ENCODE assay signal across 11 cellular contexts in genomic region chr1:31587328-31587699, GRCh38. TPM values are rescaled to one million over a fixed set of nuclear protein-coding genes. Genes with fewer than 3 reads are reported as not detected.
A peak's percentile ranks its signal among the peaks of the same experiment; 100 is the strongest.
DNase-seq lines count a peak whose midpoint lies in the region; ATAC-seq and TF ChIP-seq lines count a peak whose summit lies in the region.
"Not testable (repeated sequence)": the region's sequence is repeated elsewhere in the genome, so short reads cannot be mapped to it uniquely, and the experiment has no call there.
"Had no signal": no experiment of that assay in that cellular context is flagged by ENCODE, and none has a peak within 500 bp of the region (broad histone marks: within the 10 kb centered on the region; RNA-seq: fewer than 3 reads in every experiment).

No MANE protein-coding gene starts in this region.

- H3K9ac ChIP-seq in HCT116 (ENCODE audit: low read length), result peak overlapping the region; percentile 67
- H3K9ac ChIP-seq in endodermal cell (ENCODE audit: extremely low read depth, low read length, poor library complexity, severe bottlenecking); rectal smooth muscle tissue (ENCODE audit: low read length): not testable (repeated sequence)

- TF ChIP-seq CTCF in HCT116 (IDR thresholded peaks at IDR 0.05 in 2 of 3, conservative IDR thresholded peaks at IDR 0.05 in 1 of 3; ENCODE audit: borderline replicate concordance in 1 of 3, insufficient read depth in 1 of 3, low read depth in 2 of 3, low read length in 2 of 3); endodermal cell (conservative IDR thresholded peaks at IDR 0.05); left ventricle myocardium inferior (IDR thresholded peaks at IDR 0.05; ENCODE audit: borderline replicate concordance); thoracic aorta (IDR thresholded peaks at IDR 0.05): not testable (repeated sequence)

- CTCF ChIA-PET in HCT116 (lab: Charles Lee), result interaction anchor here (1.1 to 1.4 kb wide), 4 partner anchors 11 to 38 kb away, joined by 4 to 8 read pairs (median 6); partner anchors contain the start of gene TINAGL1
- CTCF ChIA-PET in activated CD4-positive, alpha-beta memory T cell treated with anti-CD3 and anti-CD28 coated beads, Interleukin-2, amount 10 ng/mL, durations not matched to agents 7 days and 5 days (lab: Charles Lee), result interaction anchor here (1.0 to 1.1 kb wide), 4 partner anchors 8 to 202 kb away, joined by 3 to 4 read pairs (median 3); no protein-coding TSS in a partner anchor

- DNase-seq in HCT116 (ENCODE audit: low read depth, low spot score); endodermal cell; left ventricle myocardium inferior; thoracic aorta (ENCODE audit: low spot score); aorta: not testable (repeated sequence)
- DNase-seq in activated CD4-positive, alpha-beta memory T cell treated with anti-CD3 and anti-CD28 coated beads, Interleukin-2, amount 10 ng/mL, durations not matched to agents 7 days and 5 days, result peak; percentile 4
- DNase-seq in mesenteric fat pad (ENCODE audit: low spot score), result peak; percentile 35

- H3K36me3 Mint-ChIP-seq in activated CD4-positive, alpha-beta memory T cell treated with anti-CD3 and anti-CD28 coated beads, Interleukin-2, amount 10 ng/mL, durations not matched to agents 7 days and 5 days (ENCODE audit: low read depth); endodermal cell (ENCODE audit: low read depth): not testable (repeated sequence)

- WGBS in endodermal cell (ENCODE audit: insufficient coverage in 1 of 2, insufficient read length in 1 of 2), 2 experiments, result 98 to 100% methylated on average over 3 to 5 of the region's 5 CpGs
- 27 to 48% methylated on average over 5 of the region's 5 CpGs for WGBS in aorta, 2 donors

- not testable (repeated sequence) for ATAC-seq in HCT116; thoracic aorta (ENCODE audit: insufficient number of reproducible peaks, low FRiP score, low read depth); aorta (ENCODE audit: low FRiP score)

- H3K9me2 ChIP-seq in HCT116 (ENCODE audit: insufficient read depth), result not testable (repeated sequence)

- H3K36me3 ChIP-seq in HCT116 (ENCODE audit: control insufficient read depth in 1 of 2, insufficient read depth in 2 of 2, low read length in 2 of 2), result peaks cover 0 to 22% of the 10 kb centered on the region in 2 experiments; a peak in 1 of 4 replicates
- not testable (repeated sequence) for H3K36me3 ChIP-seq in endodermal cell (ENCODE audit: control insufficient read depth, insufficient read depth, low read length); rectal smooth muscle tissue (ENCODE audit: control insufficient read depth, insufficient read depth, low read length)
- H3K36me3 ChIP-seq in left ventricle myocardium inferior, result peaks cover 46% of the 10 kb centered on the region
- H3K36me3 ChIP-seq in thoracic aorta, result peaks cover 36% of the 10 kb centered on the region
- H3K36me3 ChIP-seq in aorta (ENCODE audit: control insufficient read depth in 1 of 2, insufficient read depth in 2 of 2, low read length in 1 of 2), result peaks cover 0 to 12% of the 10 kb centered on the region in 2 donors

- not testable (repeated sequence) for H3K9me3 ChIP-seq in HCT116 (ENCODE audit: control insufficient read depth in 1 of 2, insufficient read depth in 1 of 2, low read depth in 1 of 2, low read length in 2 of 2); endodermal cell (ENCODE audit: control insufficient read depth, low read length); left ventricle myocardium inferior (replicated peaks); thoracic aorta; aorta (ENCODE audit: control insufficient read depth, low read length)

- not testable (repeated sequence) for H2AFZ ChIP-seq in HCT116 (ENCODE audit: low read depth, low read length, poor library complexity, severe bottlenecking)

- not testable (repeated sequence) for H4K20me1 ChIP-seq in HCT116 (ENCODE audit: insufficient read depth)

- TF ChIP-seq POLR2A in HCT116 (IDR thresholded peaks at IDR 0.05; ENCODE audit: borderline replicate concordance, extremely low read depth, insufficient read depth, insufficient read length), result not testable (repeated sequence)

- RAD21 ChIA-PET in HCT116 (lab: Charles Lee; ENCODE audit: low non-redundant PET in 1 of 2, low total read pairs in 2 of 2, uncharacterized antibody in 2 of 2, unreplicated experiment in 2 of 2), result not testable (repeated sequence)

- H3K4me3 Mint-ChIP-seq in activated CD4-positive, alpha-beta memory T cell treated with anti-CD3 and anti-CD28 coated beads, Interleukin-2, amount 10 ng/mL, durations not matched to agents 7 days and 5 days; endodermal cell: not testable (repeated sequence)

- not testable (repeated sequence) for H3K4me3 ChIP-seq in HCT116 (replicated peaks in 1 of 2; ENCODE audit: low read depth in 1 of 2, low read length in 2 of 2); endodermal cell (ENCODE audit: low read length); rectal smooth muscle tissue (ENCODE audit: low read length); aorta (ENCODE audit: low read length in 2 of 2)
- H3K4me3 ChIP-seq in left ventricle myocardium inferior (peak overlapping the region; percentile 57), thoracic aorta (peak overlapping the region; percentile 12)

- H3K4me1 ChIP-seq in HCT116 (ENCODE audit: control insufficient read depth in 1 of 2, insufficient read depth in 2 of 2, low read length in 2 of 2) (peaks cover 60 to 74% of the 10 kb centered on the region in 2 experiments), left ventricle myocardium inferior (peaks cover 85% of the 10 kb centered on the region), rectal smooth muscle tissue (ENCODE audit: control insufficient read depth, insufficient read depth, low read length) (peaks cover 39% of the 10 kb centered on the region), thoracic aorta (ENCODE audit: control insufficient read depth in 1 of 2, low read depth in 2 of 2) (peaks cover 61 to 83% of the 10 kb centered on the region in 2 donors)
- H3K4me1 ChIP-seq in endodermal cell (ENCODE audit: control insufficient read depth, insufficient read depth, low read length); aorta (ENCODE audit: control insufficient read depth in 1 of 2, insufficient read depth in 2 of 2, low read length in 2 of 2): not testable (repeated sequence)

- not testable (repeated sequence) for H3K79me2 ChIP-seq in HCT116 (ENCODE audit: insufficient read depth, low read length)

- not testable (repeated sequence) for H3K4me1 Mint-ChIP-seq in activated CD4-positive, alpha-beta memory T cell treated with anti-CD3 and anti-CD28 coated beads, Interleukin-2, amount 10 ng/mL, durations not matched to agents 7 days and 5 days
- peaks cover 19% of the 10 kb centered on the region for H3K4me1 Mint-ChIP-seq in endodermal cell

- intact Hi-C loops in HCT116 (cut with micrococcal nuclease); left ventricle myocardium inferior (cut with micrococcal nuclease); aorta (cut with DNase I): not testable (repeated sequence)

- H3K9me3 Mint-ChIP-seq in activated CD4-positive, alpha-beta memory T cell treated with anti-CD3 and anti-CD28 coated beads, Interleukin-2, amount 10 ng/mL, durations not matched to agents 7 days and 5 days; endodermal cell: not testable (repeated sequence)

- not testable (repeated sequence) for TF ChIP-seq RAD21 in HCT116 (IDR thresholded peaks at IDR 0.05; ENCODE audit: low read depth)

- BruUV-seq in HCT116 (replicated peaks; lab: Mats Ljungman, UMichigan), result not testable (repeated sequence)

- POLR2A ChIA-PET in HCT116 (lab: Charles Lee), result interaction anchor here (1.1 kb wide), 1 partner anchor 417 kb away, joined by 3 read pairs; no protein-coding TSS in a partner anchor
- POLR2A ChIA-PET in activated CD4-positive, alpha-beta memory T cell treated with anti-CD3 and anti-CD28 coated beads, Interleukin-2, amount 10 ng/mL, durations not matched to agents 7 days and 5 days (lab: Charles Lee), result not testable (repeated sequence)

- H3K27me3 Mint-ChIP-seq in activated CD4-positive, alpha-beta memory T cell treated with anti-CD3 and anti-CD28 coated beads, Interleukin-2, amount 10 ng/mL, durations not matched to agents 7 days and 5 days, result peaks cover 19% of the 10 kb centered on the region
- H3K27me3 Mint-ChIP-seq in endodermal cell (ENCODE audit: insufficient read depth), result peaks cover 22% of the 10 kb centered on the region

- not testable (repeated sequence) for H3K27me3 ChIP-seq in HCT116 (ENCODE audit: insufficient read depth, low read length); left ventricle myocardium inferior (ENCODE audit: low read depth); rectal smooth muscle tissue (ENCODE audit: control insufficient read depth, insufficient read depth, low read length); thoracic aorta (replicated peaks; ENCODE audit: insufficient read depth); aorta (ENCODE audit: control insufficient read depth in 1 of 2, insufficient read depth in 2 of 2, low read length in 1 of 2)
- peaks cover 16% of the 10 kb centered on the region for H3K27me3 ChIP-seq in endodermal cell (ENCODE audit: control insufficient read depth, insufficient read depth, low read length, poor library complexity, severe bottlenecking)

- H3K27ac Mint-ChIP-seq in activated CD4-positive, alpha-beta memory T cell treated with anti-CD3 and anti-CD28 coated beads, Interleukin-2, amount 10 ng/mL, durations not matched to agents 7 days and 5 days, result not testable (repeated sequence)
- peak overlapping the region; percentile 74 for H3K27ac Mint-ChIP-seq in endodermal cell

- H3K4me2 ChIP-seq in HCT116 (ENCODE audit: low read length), result peak overlapping the region; percentile 84

- not testable (repeated sequence) for H3K27ac ChIP-seq in HCT116 (ENCODE audit: low read depth, low read length); endodermal cell (ENCODE audit: low read depth, low read length)
- peak overlapping the region; percentile 97 for H3K27ac ChIP-seq in left ventricle myocardium inferior (replicated peaks)
- peak overlapping the region; percentile 97 for H3K27ac ChIP-seq in rectal smooth muscle tissue (ENCODE audit: low read depth, low read length)
- H3K27ac ChIP-seq in thoracic aorta, result peak overlapping the region; percentile 97 to 99
- H3K27ac ChIP-seq in aorta (ENCODE audit: low read depth in 1 of 2, low read length in 2 of 2), result peak overlapping the region; percentile 23 to 83

RNA-seq across cellular contexts. Expression of gene TINAGL1, which starts 11.0 kb away (rescaled TPM):
- 57.9 TPM for total RNA-seq in HCT116 (2021; ENCODE audit: unreplicated experiment)
- 75.8 and 79.5 TPM in 2 replicates for polyA plus RNA-seq in HCT116 (2012)
- total RNA-seq in activated CD4-positive, alpha-beta memory T cell treated with anti-CD3 and anti-CD28 coated beads, Interleukin-2, amount 10 ng/mL, durations not matched to agents 7 days and 5 days, result not detected
- total RNA-seq in endodermal cell, result 1 to 10 TPM; 3.0 to 3.4 TPM
- 1.0 TPM for polyA plus RNA-seq in endodermal cell (2013, experiment 1 of 2)
- polyA plus RNA-seq in endodermal cell (2013, experiment 2 of 2), result 0.70 TPM
- 223 TPM for total RNA-seq in left ventricle myocardium inferior
- 154 TPM for total RNA-seq in mesenteric fat pad
- 1,000 to 10,000 TPM in 1 of 2 donors, 100 to 1,000 TPM in 1; 581 to 1,250 TPM for total RNA-seq in thoracic aorta
- total RNA-seq in aorta, result 100 to 1,000 TPM; 317 to 506 TPM
- polyA plus RNA-seq in aorta, result 100 to 1,000 TPM; 158 to 325 TPM
- total RNA-seq: CD4-positive, alpha-beta T cell had no signal

RNA-seq across cellular contexts. Expression of gene HCRTR1, which starts 30.2 kb away (rescaled TPM):
- not detected for total RNA-seq in HCT116 (2021; ENCODE audit: unreplicated experiment)
- polyA plus RNA-seq in HCT116 (2012), result not detected in 2 replicates
- total RNA-seq in activated CD4-positive, alpha-beta memory T cell treated with anti-CD3 and anti-CD28 coated beads, Interleukin-2, amount 10 ng/mL, durations not matched to agents 7 days and 5 days, result not detected
- not detected for total RNA-seq in endodermal cell
- polyA plus RNA-seq in endodermal cell (2013, experiment 1 of 2), result 0.28 TPM
- not detected for polyA plus RNA-seq in endodermal cell (2013, experiment 2 of 2)
- 0.44 TPM for total RNA-seq in left ventricle myocardium inferior
- 0.39 TPM for total RNA-seq in mesenteric fat pad
- total RNA-seq in thoracic aorta, result not detected
- under 1 TPM in 1 of 2 donors, not detected in 1; 0.42 TPM for total RNA-seq in aorta
- polyA plus RNA-seq in aorta, result under 1 TPM in 1 of 2 donors, not detected in 1; 0.18 TPM
- total RNA-seq: CD4-positive, alpha-beta T cell; GM12878; K562 had no signal
- polyA plus RNA-seq: GM12878, K562 had no signal

RNA-seq across cellular contexts. Expression of gene PEF1, which starts 57.4 kb away (rescaled TPM):
- total RNA-seq in HCT116 (2021; ENCODE audit: unreplicated experiment), result 37.6 TPM
- polyA plus RNA-seq in HCT116 (2012), result 46.3 and 47.9 TPM in 2 replicates
- 10 to 100 TPM; 50.4 to 50.5 TPM for total RNA-seq in activated CD4-positive, alpha-beta memory T cell treated with anti-CD3 and anti-CD28 coated beads, Interleukin-2, amount 10 ng/mL, durations not matched to agents 7 days and 5 days
- 10 to 100 TPM; 51.4 to 59.1 TPM for total RNA-seq in endodermal cell
- polyA plus RNA-seq in endodermal cell (2013, experiment 1 of 2), result 60.4 TPM
- 61.7 TPM for polyA plus RNA-seq in endodermal cell (2013, experiment 2 of 2)
- 36.4 TPM for total RNA-seq in left ventricle myocardium inferior
- 47.9 TPM for total RNA-seq in mesenteric fat pad
- 10 to 100 TPM; 69.2 to 99.5 TPM for total RNA-seq in thoracic aorta
- total RNA-seq in aorta, result 10 to 100 TPM; 57.9 to 65.0 TPM
- 10 to 100 TPM; 75.5 to 83.9 TPM for polyA plus RNA-seq in aorta

Comparison
In these comparisons a context has a peak if more than half of its experiments do, and no peak if none do; other contexts are left out.
1. RNA of gene TINAGL1, which starts 11.0 kb away (total RNA-seq): 581 to 1,250 TPM in thoracic aorta, 317 to 506 TPM in aorta, 223 TPM in left ventricle myocardium inferior (single experiment), 154 TPM in mesenteric fat pad (single experiment) and 57.9 TPM in HCT116 (single experiment); 3.0 to 3.4 TPM in endodermal cell and not detected in activated CD4-positive, alpha-beta memory T cell treated with anti-CD3 and anti-CD28 coated beads, Interleukin-2, amount 10 ng/mL, durations not matched to agents 7 days and 5 days; every median in the first group is over 10 times any median in the second.